In the genomic region with DNA sequence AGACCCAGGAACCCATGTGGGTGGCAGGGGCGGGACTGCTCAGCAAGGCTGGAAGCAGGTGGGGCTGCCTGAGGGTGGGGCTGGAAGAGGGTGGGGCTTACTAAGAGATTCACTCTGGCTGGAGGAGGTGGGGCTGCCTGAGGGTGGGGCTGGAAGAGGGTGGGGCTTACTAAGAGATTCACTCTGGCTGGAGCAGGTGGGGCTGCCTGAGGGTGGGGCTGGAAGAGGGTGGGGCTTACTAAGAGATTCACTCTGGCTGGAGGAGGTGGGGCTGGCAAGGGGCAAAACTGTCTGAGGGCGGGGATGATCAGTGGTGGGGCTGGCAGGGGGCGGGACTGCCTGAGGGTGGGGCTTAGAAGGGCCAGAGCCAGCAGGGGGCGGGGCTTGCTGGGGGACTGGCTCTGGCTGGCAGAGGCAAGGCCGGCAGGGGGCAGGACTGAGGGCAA, we compare ENCODE assay signal across 8 cellular contexts.
DNase-seq lines count a peak whose midpoint lies in the region; ATAC-seq and TF ChIP-seq lines count a peak whose summit lies in the region.
"Not testable (repeated sequence)": the region's sequence is repeated elsewhere in the genome, so short reads cannot be mapped to it uniquely, and the experiment has no call there.

No MANE protein-coding gene starts in this region.

- not testable (repeated sequence) for H3K27ac Mint-ChIP-seq in activated CD4-positive, alpha-beta memory T cell treated with anti-CD3 and anti-CD28 coated beads for 36 hours; activated naive CD8-positive, alpha-beta T cell treated with anti-CD3 and anti-CD28 coated beads, Interleukin-2, amount 10 ng/mL, durations not matched to agents 7 days and 5 days

- CTCF ChIA-PET in activated CD4-positive, alpha-beta memory T cell treated with anti-CD3 and anti-CD28 coated beads for 36 hours (lab: Charles Lee), result not testable (repeated sequence)

- not testable (repeated sequence) for H3K9me3 Mint-ChIP-seq in activated CD4-positive, alpha-beta memory T cell treated with anti-CD3 and anti-CD28 coated beads for 36 hours; activated naive CD8-positive, alpha-beta T cell treated with anti-CD3 and anti-CD28 coated beads, Interleukin-2, amount 10 ng/mL, durations not matched to agents 7 days and 5 days

- ATAC-seq in activated naive CD8-positive, alpha-beta T cell treated with anti-CD3 and anti-CD28 coated beads, Interleukin-2, amount 10 ng/mL, durations not matched to agents 7 days and 5 days (ENCODE audit: low read depth), result peak; percentile 39
- ATAC-seq in aorta (ENCODE audit: low FRiP score), result peak; percentile 47

- H3K27me3 Mint-ChIP-seq in activated CD4-positive, alpha-beta memory T cell treated with anti-CD3 and anti-CD28 coated beads for 36 hours, result not testable (repeated sequence)
- peaks cover 11% of the 10 kb centered on the region for H3K27me3 Mint-ChIP-seq in activated naive CD8-positive, alpha-beta T cell treated with anti-CD3 and anti-CD28 coated beads, Interleukin-2, amount 10 ng/mL, durations not matched to agents 7 days and 5 days

- not testable (repeated sequence) for H3K9me3 ChIP-seq in aorta (ENCODE audit: control insufficient read depth, low read length)

- H3K4me1 ChIP-seq in aorta (ENCODE audit: control insufficient read depth in 1 of 2, insufficient read depth in 2 of 2, low read length in 2 of 2), result not testable (repeated sequence)

- H3K36me3 ChIP-seq in GM06990 (ENCODE audit: control insufficient read depth, insufficient read depth, low read length); aorta (ENCODE audit: control insufficient read depth in 1 of 2, insufficient read depth in 2 of 2, low read length in 1 of 2): not testable (repeated sequence)

- not testable (repeated sequence) for TF ChIP-seq POLR2A in NB4 (IDR thresholded peaks at IDR 0.05; ENCODE audit: extremely low read depth, insufficient read length)

- intact Hi-C loops in activated CD4-positive, alpha-beta memory T cell treated with anti-CD3 and anti-CD28 coated beads for 36 hours (cut with micrococcal nuclease); aorta (cut with DNase I): not testable (repeated sequence)

- not testable (repeated sequence) for TF ChIP-seq CTCF in GM06990 (IDR thresholded peaks at IDR 0.05; ENCODE audit: insufficient read depth, low read length, poor library complexity, severe bottlenecking); NB4 (IDR thresholded peaks at IDR 0.05; ENCODE audit: low read depth, low read length)

- H3K27me3 ChIP-seq in GM06990 (replicated peaks; ENCODE audit: control insufficient read depth, insufficient read depth, low read length); aorta (ENCODE audit: control insufficient read depth in 1 of 2, insufficient read depth in 2 of 2, low read length in 1 of 2): not testable (repeated sequence)

- H3K4me3 ChIP-seq in GM06990 (replicated peaks; ENCODE audit: low read depth, low read length); NB4 (ENCODE audit: low read depth, low read length); aorta (ENCODE audit: low read length in 2 of 2): not testable (repeated sequence)

- H3K4me1 Mint-ChIP-seq in activated CD4-positive, alpha-beta memory T cell treated with anti-CD3 and anti-CD28 coated beads for 36 hours (ENCODE audit: low read depth); activated naive CD8-positive, alpha-beta T cell treated with anti-CD3 and anti-CD28 coated beads, Interleukin-2, amount 10 ng/mL, durations not matched to agents 7 days and 5 days: not testable (repeated sequence)

- not testable (repeated sequence) for H3K36me3 Mint-ChIP-seq in activated CD4-positive, alpha-beta memory T cell treated with anti-CD3 and anti-CD28 coated beads for 36 hours; activated naive CD8-positive, alpha-beta T cell treated with anti-CD3 and anti-CD28 coated beads, Interleukin-2, amount 10 ng/mL, durations not matched to agents 7 days and 5 days

- DNase-seq in GM06990 (ENCODE audit: extremely low read depth, insufficient read length) (peak; percentile 25), NB4 (ENCODE audit: low read depth) (peak; percentile 65), RPMI8226 (peak; percentile 73), islet precursor cell (peak; percentile 70)
- peak; percentile 54 for DNase-seq in activated CD4-positive, alpha-beta memory T cell treated with anti-CD3 and anti-CD28 coated beads for 36 hours
- not testable (repeated sequence) for DNase-seq in activated naive CD8-positive, alpha-beta T cell treated with anti-CD3 and anti-CD28 coated beads, Interleukin-2, amount 10 ng/mL, durations not matched to agents 7 days and 5 days; aorta
- DNase-seq in stimulated activated CD4-positive, alpha-beta T cell treated with anti-CD3 and anti-CD28 coated beads, Interleukin-12 subunit alpha, Interleukin-12 subunit beta, amount 100 ng/mL, for 24 hours (ENCODE audit: low read depth in 2 of 2), result peak; percentile 3 to 26

- WGBS in aorta, 2 donors, result 49 to 50% methylated on average over 1 to 4 of the region's 5 CpGs

- POLR2A ChIA-PET in activated CD4-positive, alpha-beta memory T cell treated with anti-CD3 and anti-CD28 coated beads for 36 hours (lab: Charles Lee); activated naive CD8-positive, alpha-beta T cell treated with anti-CD3 and anti-CD28 coated beads, Interleukin-2, amount 10 ng/mL, durations not matched to agents 7 days and 5 days (lab: Charles Lee): not testable (repeated sequence)

- H3K27ac ChIP-seq in aorta (ENCODE audit: low read depth in 1 of 2, low read length in 2 of 2), result not testable (repeated sequence)

- H3K4me3 Mint-ChIP-seq in activated CD4-positive, alpha-beta memory T cell treated with anti-CD3 and anti-CD28 coated beads for 36 hours; activated naive CD8-positive, alpha-beta T cell treated with anti-CD3 and anti-CD28 coated beads, Interleukin-2, amount 10 ng/mL, durations not matched to agents 7 days and 5 days: not testable (repeated sequence)
